ENCODE assay signal across 26 cellular contexts in genomic region chr4:100479971-100480370, GRCh38. TPM values are rescaled to one million over a fixed set of nuclear protein-coding genes. Genes with fewer than 3 reads are reported as not detected.
"Had no signal": no experiment of that assay in that cellular context is flagged by ENCODE, and none has a peak within 500 bp of the region (broad histone marks: within the 10 kb centered on the region; RNA-seq: fewer than 3 reads in every experiment).

No MANE protein-coding gene starts in this region.

- H3K27me3 ChIP-seq: colonic mucosa, esophagus squamous epithelium, gastrocnemius medialis, heart right ventricle, left lung had no signal

- H3K27ac ChIP-seq: colonic mucosa, epithelial cell of prostate, esophagus squamous epithelium, gastrocnemius medialis, heart right ventricle, left lung, lower lobe of right lung had no signal

- DNase-seq: colonic mucosa; cortex of kidney; effector CD8-positive, alpha-beta T cell; effector memory CD8-positive, alpha-beta T cell; endodermal cell; erythroblast; esophagus squamous epithelium; foreskin fibroblast; foreskin melanocyte; gastrocnemius medialis; glutamatergic neuron; head of caudate nucleus; heart right ventricle; hippocampal formation; left cardiac atrium; left lung; left ventricle myocardium superior; lower lobe of right lung; mesenchymal stem cell; mucosa of descending colon; naive B cell had no signal

- H3K36me3 ChIP-seq: colonic mucosa, esophagus squamous epithelium, gastrocnemius medialis, left lung, lower lobe of right lung had no signal

- ATAC-seq: effector memory CD8-positive, alpha-beta T cell; esophagus mucosa; gastrocnemius medialis; heart right ventricle; left cardiac atrium; left lung; left ventricle myocardium superior; lower lobe of right lung; mucosa of descending colon had no signal

- FAIRE-seq: islet of Langerhans, keratinocyte had no signal

- H3K9me3 ChIP-seq: colonic mucosa, esophagus squamous epithelium, gastrocnemius medialis, heart right ventricle, left lung, lower lobe of right lung, mucosa of descending colon had no signal

- H3K4me1 ChIP-seq: colonic mucosa, esophagus squamous epithelium, gastrocnemius medialis, left lung, lower lobe of right lung had no signal

- H3K4me3 ChIP-seq: colonic mucosa, esophagus squamous epithelium, gastrocnemius medialis, heart right ventricle, left lung, lower lobe of right lung, mucosa of descending colon had no signal

RNA-seq across cellular contexts. Expression of gene EMCN, which starts 37.9 kb away (rescaled TPM):
- total RNA-seq: endodermal cell, myocyte had no signal
- polyA plus RNA-seq: keratinocyte had no signal
